8 cellular contexts compared by ENCODE assay signal in the genomic region with DNA sequence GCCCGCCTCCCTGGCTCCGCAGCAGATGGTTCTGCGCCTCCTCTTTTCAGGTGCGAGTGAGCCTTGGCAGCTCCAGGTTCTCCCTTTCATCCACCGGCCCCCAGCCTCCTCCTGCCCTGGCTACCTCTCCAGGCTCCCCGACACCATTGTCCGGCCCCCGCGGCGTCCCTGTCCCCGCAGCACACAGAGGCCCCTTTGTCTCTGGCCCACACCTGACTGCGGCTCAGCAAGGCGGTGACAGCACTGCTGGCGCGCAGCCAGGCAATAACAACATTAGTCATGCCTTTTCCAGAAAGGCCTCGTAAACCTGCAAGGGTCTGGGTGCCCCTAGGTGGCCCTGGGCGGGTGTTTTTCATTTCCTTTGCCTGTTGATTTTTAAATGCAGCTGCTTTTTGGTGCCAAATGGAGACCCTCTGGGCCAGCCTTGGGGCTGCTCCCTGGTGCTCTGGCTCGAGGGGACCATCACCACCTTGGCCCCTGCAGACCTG.
DNase-seq lines count a peak whose midpoint lies in the region; ATAC-seq and TF ChIP-seq lines count a peak whose summit lies in the region.

No MANE protein-coding gene starts in this region.

- no peaks in the 10 kb centered on the region for H4K20me1 ChIP-seq in HCT116 (ENCODE audit: insufficient read depth)

- H3K27me3 ChIP-seq in HCT116 (ENCODE audit: insufficient read depth, low read length) = peaks cover 12% of the 10 kb centered on the region; the same call in 1 of the 2 replicates
- H3K27me3 ChIP-seq in upper lobe of left lung = no peaks in the 10 kb centered on the region

- peak overlapping the region; percentile 50 for H3K9ac ChIP-seq in HCT116 (ENCODE audit: low read length)

- TF ChIP-seq RAD21 in HCT116 (IDR thresholded peaks at IDR 0.05; ENCODE audit: low read depth) = no peak

- no peaks in the 10 kb centered on the region for H3K9me2 ChIP-seq in HCT116 (ENCODE audit: insufficient read depth)

- peak overlapping the region in 1 of 2 experiments; percentile 41; a peak in 1 of 4 replicates for H3K4me3 ChIP-seq in HCT116 (replicated peaks in 1 of 2; ENCODE audit: low read depth in 1 of 2, low read length in 2 of 2)
- H3K4me3 ChIP-seq in upper lobe of left lung = no peak overlapping the region

- no peaks in the 10 kb centered on the region for H3K79me2 ChIP-seq in HCT116 (ENCODE audit: insufficient read depth, low read length)

- TF ChIP-seq POLR2A in HCT116 (IDR thresholded peaks at IDR 0.05; ENCODE audit: borderline replicate concordance, extremely low read depth, insufficient read depth, insufficient read length) (no peak), upper lobe of left lung (IDR thresholded peaks at IDR 0.05) (no peak)

- intact Hi-C loops in HCT116 (cut with micrococcal nuclease) = no loop called here

- BruUV-seq in HCT116 (replicated peaks; lab: Mats Ljungman, UMichigan) = no TSS peak

- peak overlapping the region; percentile 84 for H3K4me2 ChIP-seq in HCT116 (ENCODE audit: low read length)

- WGBS in upper lobe of left lung, 2 donors = 30 to 37% methylated on average over 16 to 18 of the region's 18 CpGs

- DNase-seq in HCT116 (ENCODE audit: low read depth, low spot score) = peak; percentile 95
- DNase-seq in NCI-H2196 treated with DMSO at 0.1 percent for 48 hours (lab: John Stamatoyannopoulos, UW; ENCODE audit: unreplicated experiment) = peak; percentile 30
- peak; percentile 66 to 71 for DNase-seq in activated T-cell treated with anti-CD3 and anti-CD28 coated beads, Interleukin-2, amount 50 U/mL, for 48 hours
- DNase-seq in left kidney (ENCODE audit: low read depth, low spot score) = peak; percentile 95
- peak; percentile 66 to 79 for DNase-seq in upper lobe of left lung
- DNase-seq in GM19240 (ENCODE audit: insufficient read length, low spot score) = no peak
- no peak for DNase-seq in Kasumi-1 (lab: John Stamatoyannopoulos, UW)

- H3K36me3 ChIP-seq in HCT116 (ENCODE audit: control insufficient read depth in 1 of 2, insufficient read depth in 2 of 2, low read length in 2 of 2) (no peaks in the 10 kb centered on the region), upper lobe of left lung (no peaks in the 10 kb centered on the region)

- H2AFZ ChIP-seq in HCT116 (ENCODE audit: low read depth, low read length, poor library complexity, severe bottlenecking) = no peak overlapping the region

- H3K9me3 ChIP-seq in HCT116 (ENCODE audit: control insufficient read depth in 1 of 2, insufficient read depth in 1 of 2, low read depth in 1 of 2, low read length in 2 of 2) (no peaks in the 10 kb centered on the region), upper lobe of left lung (no peaks in the 10 kb centered on the region)

- H3K27ac ChIP-seq in HCT116 (ENCODE audit: low read depth, low read length) = peak overlapping the region; percentile 66
- H3K27ac ChIP-seq in upper lobe of left lung = no peak overlapping the region

- RAD21 ChIA-PET in HCT116 (lab: Charles Lee; ENCODE audit: low non-redundant PET in 1 of 2, low total read pairs in 2 of 2, uncharacterized antibody in 2 of 2, unreplicated experiment in 2 of 2) = interaction anchor here in 1 of 2 experiments (1.4 kb wide), 1 partner anchor 32 kb away, joined by 4 read pairs; no protein-coding TSS in a partner anchor

- TF ChIP-seq CTCF in HCT116 (IDR thresholded peaks at IDR 0.05 in 2 of 3, conservative IDR thresholded peaks at IDR 0.05 in 1 of 3; ENCODE audit: borderline replicate concordance in 1 of 3, insufficient read depth in 1 of 3, low read depth in 2 of 3, low read length in 2 of 3) (0 out of 6 replicates have a peak, but pooled peaks of 1 of the 3 experiments have one; percentile 6), upper lobe of left lung (IDR thresholded peaks at IDR 0.05) (no peak)

- CTCF ChIA-PET in HCT116 (lab: Charles Lee) = no interaction called here

- POLR2A ChIA-PET in HCT116 (lab: Charles Lee) = no interaction called here

- peak; percentile 83 for ATAC-seq in HCT116
- no peak for ATAC-seq in upper lobe of left lung (ENCODE audit: low FRiP score in 2 of 2)
- ATAC-seq in HG03457 (IDR thresholded peaks at IDR 0.05; ENCODE audit: unreplicated experiment) = no peak

- H3K4me1 ChIP-seq in HCT116 (ENCODE audit: control insufficient read depth in 1 of 2, insufficient read depth in 2 of 2, low read length in 2 of 2) = peaks cover 63 to 75% of the 10 kb centered on the region in 2 experiments
- no peaks in the 10 kb centered on the region for H3K4me1 ChIP-seq in upper lobe of left lung

- no peak for TF ChIP-seq EP300 in upper lobe of left lung (IDR thresholded peaks at IDR 0.05)

TF ChIP-seq in HCT116, 20 proteins besides CTCF, POLR2A, EP300 and RAD21:
- TF ChIP-seq YY1 (IDR thresholded peaks at IDR 0.05; ENCODE audit: extremely low read depth, insufficient replicate concordance, low read depth, low read length) (peak; percentile 42), CEBPB (IDR thresholded peaks at IDR 0.05; ENCODE audit: low read depth) (no peak), SIN3A (IDR thresholded peaks at IDR 0.05; ENCODE audit: low read depth) (no peak), TCF7L2 (IDR thresholded peaks at IDR 0.05; ENCODE audit: borderline replicate concordance, extremely low read depth, insufficient read depth, insufficient read length) (peak; percentile 99), ATF3 (IDR thresholded peaks at IDR 0.05) (no peak), CBX3 (IDR thresholded peaks at IDR 0.05; ENCODE audit: low read depth) (no peak), POLR2AphosphoS5 (IDR thresholded peaks at IDR 0.05; ENCODE audit: low read depth, low read length) (peak; percentile 70)
- TF ChIP-seq, protein P1, sequence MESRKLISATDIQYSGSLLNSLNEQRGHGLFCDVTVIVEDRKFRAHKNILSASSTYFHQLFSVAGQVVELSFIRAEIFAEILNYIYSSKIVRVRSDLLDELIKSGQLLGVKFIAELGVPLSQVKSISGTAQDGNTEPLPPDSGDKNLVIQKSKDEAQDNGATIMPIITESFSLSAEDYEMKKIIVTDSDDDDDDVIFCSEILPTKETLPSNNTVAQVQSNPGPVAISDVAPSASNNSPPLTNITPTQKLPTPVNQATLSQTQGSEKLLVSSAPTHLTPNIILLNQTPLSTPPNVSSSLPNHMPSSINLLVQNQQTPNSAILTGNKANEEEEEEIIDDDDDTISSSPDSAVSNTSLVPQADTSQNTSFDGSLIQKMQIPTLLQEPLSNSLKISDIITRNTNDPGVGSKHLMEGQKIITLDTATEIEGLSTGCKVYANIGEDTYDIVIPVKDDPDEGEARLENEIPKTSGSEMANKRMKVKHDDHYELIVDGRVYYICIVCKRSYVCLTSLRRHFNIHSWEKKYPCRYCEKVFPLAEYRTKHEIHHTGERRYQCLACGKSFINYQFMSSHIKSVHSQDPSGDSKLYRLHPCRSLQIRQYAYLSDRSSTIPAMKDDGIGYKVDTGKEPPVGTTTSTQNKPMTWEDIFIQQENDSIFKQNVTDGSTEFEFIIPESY (IDR thresholded peaks at IDR 0.05; ENCODE audit: extremely low read depth, insufficient replicate concordance, low read length) = peak; percentile 64

Comparison
In these comparisons a context has a peak if more than half of its experiments do, and no peak if none do; other contexts are left out.
1. DNase-seq: peak in HCT116 (single experiment), NCI-H2196 treated with DMSO at 0.1 percent for 48 hours (single experiment), activated T-cell treated with anti-CD3 and anti-CD28 coated beads, Interleukin-2, amount 50 U/mL, for 48 hours (2 of 2), left kidney (single experiment) and upper lobe of left lung (2 of 2); none in GM19240 (single experiment) and Kasumi-1 (0 of 2).